Comparison of ENCODE assay signal across 24 cellular contexts in genomic region chr9:91408475-91408874, GRCh38. TPM values are rescaled to one million over a fixed set of nuclear protein-coding genes. Genes with fewer than 3 reads are reported as not detected.
DNase-seq lines count a peak whose midpoint lies in the region; ATAC-seq, FAIRE-seq and TF ChIP-seq lines count a peak whose summit lies in the region.
"Had no signal": no experiment of that assay in that cellular context is flagged by ENCODE, and none has a peak within 500 bp of the region (broad histone marks: within the 10 kb centered on the region; RNA-seq: fewer than 3 reads in every experiment).

No MANE protein-coding gene starts in this region.

- peaks cover 18% of the 10 kb centered on the region for H3K36me3 Mint-ChIP-seq in astrocyte (ENCODE audit: low read depth, unreplicated experiment)
- H3K36me3 Mint-ChIP-seq in activated naive CD8-positive, alpha-beta T cell treated with anti-CD3 and anti-CD28 coated beads, Interleukin-2, amount 50 U/mL, for 24 hours (ENCODE audit: low read depth): peaks cover 57% of the 10 kb centered on the region

- in situ Hi-C loops in IMR-90 (cut with MboI; ENCODE audit: low sequenced_read_pairs): no loop called here

- H3K9me3 ChIP-seq in IMR-90 (ENCODE audit: control insufficient read depth, insufficient read depth, low read length) (no peaks in the 10 kb centered on the region), astrocyte (ENCODE audit: insufficient read depth, low read depth, low read length) (no peaks in the 10 kb centered on the region), neutrophil (no peaks in the 10 kb centered on the region)
- H3K9me3 ChIP-seq: MG63 had no signal

- H3K23ac ChIP-seq in IMR-90 (ENCODE audit: low read depth, low read length): no peak overlapping the region

- no peak overlapping the region for H3K14ac ChIP-seq in IMR-90 (replicated peaks; ENCODE audit: low read depth, low read length)

- H3K18ac ChIP-seq in IMR-90 (ENCODE audit: low read depth, low read length): no peak overlapping the region

- H3K4me1 ChIP-seq in IMR-90 (ENCODE audit: control insufficient read depth, insufficient read depth, low read length): peaks cover 9% of the 10 kb centered on the region
- peaks cover 7% of the 10 kb centered on the region for H3K4me1 ChIP-seq in astrocyte (ENCODE audit: insufficient read depth, low read length)
- H3K4me1 ChIP-seq in neutrophil (ENCODE audit: control insufficient read depth in 1 of 2, insufficient read depth in 1 of 2, low read depth in 1 of 2, low read length in 1 of 2): peaks cover 69 to 78% of the 10 kb centered on the region in 2 experiments

- no peak overlapping the region for H3K4me3 Mint-ChIP-seq in astrocyte (ENCODE audit: unreplicated experiment)
- H3K4me3 Mint-ChIP-seq in activated naive CD8-positive, alpha-beta T cell treated with anti-CD3 and anti-CD28 coated beads, Interleukin-2, amount 50 U/mL, for 24 hours: no peak overlapping the region
- H3K4me3 Mint-ChIP-seq: GM23338 had no signal

- H2AFZ ChIP-seq in IMR-90 (replicated peaks; ENCODE audit: low read length, poor library complexity): no peak overlapping the region
- H2AFZ ChIP-seq in astrocyte (ENCODE audit: low read depth, low read length): no peak overlapping the region
- H2AFZ ChIP-seq: GM23338 had no signal

- DNase-seq in EH (ENCODE audit: low read depth) (peak; percentile 62), IMR-90 (peak; percentile 74), astrocyte (ENCODE audit: low read depth) (peak; percentile 47), iPS-NIHi11 (ENCODE audit: low spot score) (no peak), omental fat pad (ENCODE audit: low spot score) (no peak)
- no peak for DNase-seq in activated naive CD8-positive, alpha-beta T cell treated with anti-CD3 and anti-CD28 coated beads, Interleukin-2, amount 50 U/mL, for 24 hours
- DNase-seq: CD8-positive, alpha-beta memory T cell; DMS79; GDM1; MG63; NCI-H1105; NCI-H1694; NCI-H2227 treated with DMSO at 0.1 percent for 48 hours; NCI-H524 treated with DMSO at 0.1 percent for 48 hours; SIG-M5 had no signal

- TF ChIP-seq CTCF in IMR-90 (conservative IDR thresholded peaks at IDR 0.05; ENCODE audit: low read depth, low read length) (no peak), astrocyte (IDR thresholded peaks at IDR 0.05; ENCODE audit: insufficient read depth, low read depth, low read length) (no peak), neutrophil (IDR thresholded peaks at IDR 0.05) (no peak), omental fat pad (IDR thresholded peaks at IDR 0.05) (no peak)

- no TSS peak for BruUV-seq in IMR-90 (replicated peaks; lab: Mats Ljungman, UMichigan)

- H4K8ac ChIP-seq in IMR-90 (ENCODE audit: low read depth in 2 of 2, low read length in 2 of 2): no peak overlapping the region

- peaks cover 15% of the 10 kb centered on the region for H3K9me1 ChIP-seq in IMR-90 (ENCODE audit: insufficient read depth, low read length)

- no peak overlapping the region for H3K27ac Mint-ChIP-seq in astrocyte (ENCODE audit: unreplicated experiment)
- no peak overlapping the region for H3K27ac Mint-ChIP-seq in activated naive CD8-positive, alpha-beta T cell treated with anti-CD3 and anti-CD28 coated beads, Interleukin-2, amount 50 U/mL, for 24 hours
- H3K27ac Mint-ChIP-seq: GM23338 had no signal

- no peak overlapping the region for H3K4ac ChIP-seq in IMR-90 (ENCODE audit: low read depth, low read length)

- H3K4me1 Mint-ChIP-seq in astrocyte (ENCODE audit: low read depth, unreplicated experiment): peaks cover 11% of the 10 kb centered on the region
- peaks cover 36% of the 10 kb centered on the region for H3K4me1 Mint-ChIP-seq in activated naive CD8-positive, alpha-beta T cell treated with anti-CD3 and anti-CD28 coated beads, Interleukin-2, amount 50 U/mL, for 24 hours

- no peak overlapping the region for H2AK5ac ChIP-seq in IMR-90 (ENCODE audit: low read depth, low read length)

- H3K27me3 Mint-ChIP-seq in astrocyte (ENCODE audit: low read depth, unreplicated experiment): no peaks in the 10 kb centered on the region
- no peaks in the 10 kb centered on the region for H3K27me3 Mint-ChIP-seq in activated naive CD8-positive, alpha-beta T cell treated with anti-CD3 and anti-CD28 coated beads, Interleukin-2, amount 50 U/mL, for 24 hours
- H3K27me3 Mint-ChIP-seq: CD8-positive, alpha-beta memory T cell had no signal

- no peak overlapping the region for H4K91ac ChIP-seq in IMR-90 (ENCODE audit: insufficient read depth, low read depth, low read length)

- intact Hi-C loops in IMR-90 (cut with micrococcal nuclease): no loop called here

- no peak overlapping the region for H3K9ac ChIP-seq in IMR-90 (ENCODE audit: low read depth, low read length)
- no peak overlapping the region for H3K9ac ChIP-seq in astrocyte (ENCODE audit: low read length)
- H3K9ac ChIP-seq: KMS-11 had no signal

- H3K4me3 ChIP-seq in IMR-90 (ENCODE audit: insufficient read depth, low read depth, low read length) (no peak overlapping the region), astrocyte (ENCODE audit: insufficient read depth, low read depth, low read length) (no peak overlapping the region), neutrophil (ENCODE audit: low read depth in 1 of 2, low read length in 1 of 2) (peak overlapping the region in 1 of 2 experiments; percentile 6)
- H3K4me3 ChIP-seq: BLaER1 treated with 17β-estradiol and CSF1 and Interleukin-3, amounts not matched to agents 10 nM and 100 nM; GM23338; MG63 had no signal

- H3K56ac ChIP-seq in IMR-90 (ENCODE audit: extremely low read depth, insufficient read depth, low read length): no peak overlapping the region

- no peak overlapping the region for H4K5ac ChIP-seq in IMR-90 (ENCODE audit: low read depth, low read length)

- peak overlapping the region; percentile 10 for H2BK5ac ChIP-seq in IMR-90 (ENCODE audit: low read depth, low read length, poor library complexity, severe bottlenecking)

- H3K4me2 ChIP-seq in IMR-90 (ENCODE audit: low read depth, low read length): no peak overlapping the region
- H3K4me2 ChIP-seq in astrocyte (ENCODE audit: low read length): no peak overlapping the region
- H3K4me2 ChIP-seq: GM23338, KMS-11 had no signal

- no peak for TF ChIP-seq POLR2A in IMR-90 (IDR thresholded peaks at IDR 0.05; ENCODE audit: low read depth, low read length)

- no peak overlapping the region for H2BK15ac ChIP-seq in IMR-90 (ENCODE audit: low read depth, low read length)

- ATAC-seq in IMR-90 (ENCODE audit: low read depth) (peak; percentile 70), omental fat pad (ENCODE audit: low FRiP score) (no peak), GM19397 (IDR thresholded peaks at IDR 0.05; ENCODE audit: unreplicated experiment) (no peak)
- ATAC-seq in activated naive CD8-positive, alpha-beta T cell treated with anti-CD3 and anti-CD28 coated beads, Interleukin-2, amount 50 U/mL, for 24 hours: no peak
- ATAC-seq: GM23338 had no signal

- FAIRE-seq in astrocyte (lab: Jason Lieb, UNC): no peak
- FAIRE-seq: A204.1, D721Med, GM12891, GM18507 had no signal

- H3K27ac ChIP-seq in IMR-90 (ENCODE audit: insufficient read depth, low read length) (no peak overlapping the region), astrocyte (ENCODE audit: low read depth, low read length) (no peak overlapping the region), neutrophil (peak overlapping the region; percentile 99)
- H3K27ac ChIP-seq: KMS-11 had no signal

- no peak for TF ChIP-seq RAD21 in IMR-90 (IDR thresholded peaks at IDR 0.05; ENCODE audit: low read length)

- H3K27me3 ChIP-seq in IMR-90 (ENCODE audit: control insufficient read depth, insufficient read depth, low read length) (no peaks in the 10 kb centered on the region), astrocyte (ENCODE audit: insufficient read depth, low read length) (no peaks in the 10 kb centered on the region), neutrophil (no peaks in the 10 kb centered on the region)
- H3K27me3 ChIP-seq: BLaER1 treated with 17β-estradiol and CSF1 and Interleukin-3, amounts not matched to agents 10 nM and 100 nM; MG63 had no signal

- peaks cover 34 to 67% of the 10 kb centered on the region in 2 experiments for H3K79me1 ChIP-seq in IMR-90 (ENCODE audit: low read depth in 1 of 2, low read length in 2 of 2)

- H3K36me3 ChIP-seq in IMR-90 (ENCODE audit: control insufficient read depth, insufficient read depth, low read length): peaks cover 32% of the 10 kb centered on the region
- peaks cover 20% of the 10 kb centered on the region for H3K36me3 ChIP-seq in astrocyte (ENCODE audit: insufficient read depth, low read length)
- peaks cover 28% of the 10 kb centered on the region for H3K36me3 ChIP-seq in neutrophil

- H2AK9ac ChIP-seq in IMR-90 (replicated peaks; ENCODE audit: low read depth, low read length, poor library complexity): no peak overlapping the region

- peaks cover 39% of the 10 kb centered on the region for H3K79me2 ChIP-seq in astrocyte (ENCODE audit: insufficient read depth, low read length)

- H2BK20ac ChIP-seq in IMR-90 (ENCODE audit: low read depth, low read length): no peak overlapping the region

- no CpG with 5 or more reads among the region's 1 CpG for WGBS in IMR-90 (ENCODE audit: extremely low coverage in 2 of 2, insufficient read length in 1 of 2), 2 experiments

- dilution Hi-C loops in IMR-90 (cut with HindIII; ENCODE audit: low sequenced_read_pairs, unreplicated experiment): no loop called here

- POLR2A ChIA-PET in IMR-90 (lab: Charles Lee; ENCODE audit: unreplicated experiment): no interaction called here

- H4K20me1 ChIP-seq in IMR-90 (ENCODE audit: insufficient read depth, low read length) (peaks cover 38% of the 10 kb centered on the region), astrocyte (ENCODE audit: insufficient read depth, low read length) (peaks cover 36% of the 10 kb centered on the region)

- no peak overlapping the region for H2BK120ac ChIP-seq in IMR-90 (ENCODE audit: low read depth, low read length)

- CTCF ChIA-PET in IMR-90 (lab: Yijun Ruan, JAX): no interaction called here

- H3K9me3 Mint-ChIP-seq in astrocyte (ENCODE audit: unreplicated experiment): peaks cover under 1% of the 10 kb centered on the region
- H3K9me3 Mint-ChIP-seq in activated naive CD8-positive, alpha-beta T cell treated with anti-CD3 and anti-CD28 coated beads, Interleukin-2, amount 50 U/mL, for 24 hours: no peaks in the 10 kb centered on the region
- H3K9me3 Mint-ChIP-seq: CD8-positive, alpha-beta memory T cell; GM23338 had no signal

TF ChIP-seq in IMR-90, 13 proteins besides CTCF, POLR2A, EP300 and RAD21:
- peak; percentile 45 for TF ChIP-seq FOS (IDR thresholded peaks at IDR 0.05; ENCODE audit: low read depth, low read length)
- no peak for TF ChIP-seq BHLHE40 (IDR thresholded peaks at IDR 0.05; ENCODE audit: low read depth, low read length)
TF ChIP-seq in IMR-90: peak in this region for 1.

RNA-seq across cellular contexts. Expression of gene NFIL3, which starts 15.2 kb away (rescaled TPM):
- 27.6 and 29.4 TPM in 2 replicates for total RNA-seq in IMR-90 (2012; rRNA removed)
- 20.8 and 27.7 TPM in 2 replicates for polyA plus RNA-seq in IMR-90 (2012; rRNA removed)
- 11.9 and 12.8 TPM in 2 replicates for polyA plus RNA-seq in IMR-90 (2012; cell fraction: cytosol; rRNA removed)
- polyA plus RNA-seq in IMR-90 (2012; cell fraction: nucleus; rRNA removed; ENCODE audit: low replicate concordance): 6.6 and 66.1 TPM in 2 replicates
- 32.4 and 37.5 TPM in 2 replicates for total RNA-seq in astrocyte
- total RNA-seq in omental fat pad: 100 to 1,000 TPM in 2 of 4 donors, 10 to 100 TPM in 2; 51.9 to 247 (median 111) TPM

RNA-seq across cellular contexts. Expression of gene AUH, which starts 46.8 kb away (rescaled TPM):
- total RNA-seq in IMR-90 (2012; rRNA removed): 8.1 and 12.8 TPM in 2 replicates
- polyA plus RNA-seq in IMR-90 (2012; rRNA removed): 5.7 and 5.9 TPM in 2 replicates
- 3.6 and 6.3 TPM in 2 replicates for polyA plus RNA-seq in IMR-90 (2012; cell fraction: cytosol; rRNA removed)
- 4.0 and 11.1 TPM in 2 replicates for polyA plus RNA-seq in IMR-90 (2012; cell fraction: nucleus; rRNA removed; ENCODE audit: low replicate concordance)
- 8.9 and 9.8 TPM in 2 replicates for total RNA-seq in astrocyte
- 10 to 100 TPM; 26.4 to 34.3 (median 31.2) TPM for total RNA-seq in omental fat pad

Comparison
In these comparisons a context has a peak if more than half of its experiments do, and no peak if none do; other contexts are left out.
1. DNase-seq: peak in EH (single experiment), IMR-90 (single experiment) and astrocyte (single experiment); none in iPS-NIHi11 (single experiment), omental fat pad (single experiment) and activated naive CD8-positive, alpha-beta T cell treated with anti-CD3 and anti-CD28 coated beads, Interleukin-2, amount 50 U/mL, for 24 hours (single experiment).